Comparison of ENCODE assay signal across 9 cellular contexts in the genomic region with DNA sequence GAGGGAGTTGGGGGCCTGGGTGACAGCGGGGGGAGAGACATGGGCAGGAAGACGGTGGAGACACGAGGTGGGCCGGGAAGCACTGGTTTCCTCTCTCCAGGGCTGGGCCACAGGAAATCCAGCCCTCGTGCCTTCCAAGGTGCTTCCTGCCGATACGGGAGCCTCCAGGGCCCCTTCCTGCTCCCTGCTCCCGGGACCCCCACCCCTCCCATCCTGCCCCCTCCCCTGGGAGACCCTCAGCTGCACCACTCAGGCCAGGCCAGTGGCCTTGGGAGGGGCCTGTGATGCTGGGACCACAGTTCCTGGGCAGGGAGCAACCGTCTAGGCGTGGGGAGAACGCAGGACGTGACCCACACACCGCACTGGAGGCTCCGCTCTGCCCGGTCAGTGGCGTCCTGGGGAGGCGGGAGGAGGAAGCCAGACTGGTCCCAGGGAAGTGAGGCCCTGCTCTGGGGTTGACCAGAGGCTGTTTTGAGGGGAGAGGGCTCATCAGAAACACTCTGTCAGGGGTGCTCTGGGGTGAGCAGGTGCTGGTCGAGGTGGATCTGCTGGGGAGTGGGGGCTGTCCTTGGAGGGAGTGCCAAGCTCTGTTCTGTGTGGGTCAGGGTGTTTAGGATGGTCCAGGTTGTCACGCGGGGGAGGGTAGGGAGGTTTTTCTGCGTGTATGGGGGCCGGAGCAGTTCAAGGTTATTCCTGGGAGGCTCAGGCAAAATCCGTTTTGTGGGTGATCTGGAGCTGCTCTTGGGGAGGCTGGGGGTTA. TPM values are rescaled to one million over a fixed set of nuclear protein-coding genes. Genes with fewer than 3 reads are reported as not detected.
DNase-seq lines count a peak whose midpoint lies in the region; ATAC-seq and TF ChIP-seq lines count a peak whose summit lies in the region.
"Had no signal": no experiment of that assay in that cellular context is flagged by ENCODE, and none has a peak within 500 bp of the region (broad histone marks: within the 10 kb centered on the region; RNA-seq: fewer than 3 reads in every experiment).

Gene SHANK3 (plus strand): TSS at position 353 of the 760 bp plus-strand sequence.

- H3K9me3 ChIP-seq in tibial nerve: no peaks in the 10 kb centered on the region

- peak within 1 kb of the TSS; percentile 59 for H3K4me3 Mint-ChIP-seq in activated CD4-positive, alpha-beta T cell treated with anti-CD3 and anti-CD28 coated beads, Interleukin-2, amount 10 ng/mL, durations not matched to agents 24 days and 14 days
- peak within 1 kb of the TSS; percentile 57 for H3K4me3 Mint-ChIP-seq in dendritic cell treated with granulocyte-macrophage colony-stimulating factor and Interleukin-4, amounts not matched to agents 40 ng/mL and 50 ng/mL, for 4 days
- peak within 1 kb of the TSS; percentile 70 for H3K4me3 Mint-ChIP-seq in memory B cell

- H3K4me1 ChIP-seq in tibial nerve: peaks cover 0 to 17% (median 10%) of the 10 kb centered on the region in 4 donors

- no peak for TF ChIP-seq CTCF in tibial nerve (IDR thresholded peaks at IDR 0.05)

- ATAC-seq in memory B cell (ENCODE audit: low read depth) (peak; percentile 5), GM18870 (IDR thresholded peaks at IDR 0.05; ENCODE audit: unreplicated experiment) (no peak)

- no peaks in the 10 kb centered on the region for H3K36me3 Mint-ChIP-seq in activated CD4-positive, alpha-beta T cell treated with anti-CD3 and anti-CD28 coated beads, Interleukin-2, amount 10 ng/mL, durations not matched to agents 24 days and 14 days (ENCODE audit: low read depth)
- H3K36me3 Mint-ChIP-seq in dendritic cell treated with granulocyte-macrophage colony-stimulating factor and Interleukin-4, amounts not matched to agents 40 ng/mL and 50 ng/mL, for 4 days (ENCODE audit: low read depth): no peaks in the 10 kb centered on the region
- H3K36me3 Mint-ChIP-seq in memory B cell: no peaks in the 10 kb centered on the region

- H3K27me3 Mint-ChIP-seq in activated CD4-positive, alpha-beta T cell treated with anti-CD3 and anti-CD28 coated beads, Interleukin-2, amount 10 ng/mL, durations not matched to agents 24 days and 14 days: peaks cover 54% of the 10 kb centered on the region
- H3K27me3 Mint-ChIP-seq in dendritic cell treated with granulocyte-macrophage colony-stimulating factor and Interleukin-4, amounts not matched to agents 40 ng/mL and 50 ng/mL, for 4 days: peaks cover 75% of the 10 kb centered on the region
- H3K27me3 Mint-ChIP-seq in memory B cell: peaks cover 43% of the 10 kb centered on the region

- H3K4me1 Mint-ChIP-seq in activated CD4-positive, alpha-beta T cell treated with anti-CD3 and anti-CD28 coated beads, Interleukin-2, amount 10 ng/mL, durations not matched to agents 24 days and 14 days: peaks cover 5% of the 10 kb centered on the region
- peaks cover 33% of the 10 kb centered on the region for H3K4me1 Mint-ChIP-seq in dendritic cell treated with granulocyte-macrophage colony-stimulating factor and Interleukin-4, amounts not matched to agents 40 ng/mL and 50 ng/mL, for 4 days (ENCODE audit: low read depth)
- peaks cover 14% of the 10 kb centered on the region for H3K4me1 Mint-ChIP-seq in memory B cell

- H3K27ac ChIP-seq in tibial nerve: peak within 1 kb of the TSS in 2 of 4 donors; percentile 23 to 50

- H3K27me3 ChIP-seq in tibial nerve: peaks cover 2 to 63% of the 10 kb centered on the region in 2 donors

- no peaks in the 10 kb centered on the region for H3K9me3 Mint-ChIP-seq in activated CD4-positive, alpha-beta T cell treated with anti-CD3 and anti-CD28 coated beads, Interleukin-2, amount 10 ng/mL, durations not matched to agents 24 days and 14 days
- H3K9me3 Mint-ChIP-seq in dendritic cell treated with granulocyte-macrophage colony-stimulating factor and Interleukin-4, amounts not matched to agents 40 ng/mL and 50 ng/mL, for 4 days: no peaks in the 10 kb centered on the region
- H3K9me3 Mint-ChIP-seq in memory B cell: no peaks in the 10 kb centered on the region

- 52 to 53% methylated on average over 23 of the region's 23 CpGs for WGBS in tibial nerve, 2 donors

- TF ChIP-seq EP300 in tibial nerve (IDR thresholded peaks at IDR 0.05): peak; percentile 44 to 61

- H3K4me3 ChIP-seq in tibial nerve: peak within 1 kb of the TSS; percentile 19 to 53 (median 32)

- TF ChIP-seq POLR2A in tibial nerve (IDR thresholded peaks at IDR 0.05): no peak

- intact Hi-C loops in activated CD4-positive, alpha-beta T cell treated with anti-CD3 and anti-CD28 coated beads, Interleukin-2, amount 10 ng/mL, durations not matched to agents 24 days and 14 days (cut with micrococcal nuclease): no loop called here
- intact Hi-C loops in dendritic cell treated with granulocyte-macrophage colony-stimulating factor and Interleukin-4, amounts not matched to agents 40 ng/mL and 50 ng/mL, for 4 days (cut with micrococcal nuclease): no loop called here

- peak; percentile 34 for DNase-seq in activated CD4-positive, alpha-beta T cell treated with anti-CD3 and anti-CD28 coated beads, Interleukin-2, amount 10 ng/mL, durations not matched to agents 24 days and 14 days
- no peak for DNase-seq in activated CD4-positive, alpha-beta T cell treated with anti-CD3 and anti-CD28 coated beads for 1 hour
- DNase-seq in memory B cell (ENCODE audit: low spot score in 2 of 2): no peak
- no peak for DNase-seq in tibial nerve (ENCODE audit: low spot score in 2 of 2)
- no peak for DNase-seq in ecto neural progenitor cell (ENCODE audit: low spot score)
- no peak for DNase-seq in SW480 (ENCODE audit: low spot score)
- DNase-seq: SHP77 treated with DMSO at 0.1 percent for 48 hours had no signal

- no peaks in the 10 kb centered on the region for H3K36me3 ChIP-seq in tibial nerve

- no peak within 1 kb of the TSS for H3K27ac Mint-ChIP-seq in activated CD4-positive, alpha-beta T cell treated with anti-CD3 and anti-CD28 coated beads, Interleukin-2, amount 10 ng/mL, durations not matched to agents 24 days and 14 days
- peak within 1 kb of the TSS; percentile 12 for H3K27ac Mint-ChIP-seq in dendritic cell treated with granulocyte-macrophage colony-stimulating factor and Interleukin-4, amounts not matched to agents 40 ng/mL and 50 ng/mL, for 4 days
- H3K27ac Mint-ChIP-seq in memory B cell: peak within 1 kb of the TSS; percentile 35

RNA-seq across cellular contexts. Expression of gene SHANK3, which starts in this region (rescaled TPM):
- total RNA-seq in activated CD4-positive, alpha-beta T cell treated with anti-CD3 and anti-CD28 coated beads, Interleukin-2, amount 10 ng/mL, durations not matched to agents 24 days and 14 days: 0.17 and 0.21 TPM in 2 replicates
- 10 to 100 TPM; 10.3 to 29.4 (median 20.5) TPM for total RNA-seq in tibial nerve

Comparison
In these comparisons a context has a peak if more than half of its experiments do, and no peak if none do; other contexts are left out.
1. Peak in DNase-seq in activated CD4-positive, alpha-beta T cell treated with anti-CD3 and anti-CD28 coated beads, Interleukin-2, amount 10 ng/mL, durations not matched to agents 24 days and 14 days; RNA of the gene not detected or under 1 TPM.